Comparison of ENCODE assay signal across 14 cellular contexts in the genomic region with DNA sequence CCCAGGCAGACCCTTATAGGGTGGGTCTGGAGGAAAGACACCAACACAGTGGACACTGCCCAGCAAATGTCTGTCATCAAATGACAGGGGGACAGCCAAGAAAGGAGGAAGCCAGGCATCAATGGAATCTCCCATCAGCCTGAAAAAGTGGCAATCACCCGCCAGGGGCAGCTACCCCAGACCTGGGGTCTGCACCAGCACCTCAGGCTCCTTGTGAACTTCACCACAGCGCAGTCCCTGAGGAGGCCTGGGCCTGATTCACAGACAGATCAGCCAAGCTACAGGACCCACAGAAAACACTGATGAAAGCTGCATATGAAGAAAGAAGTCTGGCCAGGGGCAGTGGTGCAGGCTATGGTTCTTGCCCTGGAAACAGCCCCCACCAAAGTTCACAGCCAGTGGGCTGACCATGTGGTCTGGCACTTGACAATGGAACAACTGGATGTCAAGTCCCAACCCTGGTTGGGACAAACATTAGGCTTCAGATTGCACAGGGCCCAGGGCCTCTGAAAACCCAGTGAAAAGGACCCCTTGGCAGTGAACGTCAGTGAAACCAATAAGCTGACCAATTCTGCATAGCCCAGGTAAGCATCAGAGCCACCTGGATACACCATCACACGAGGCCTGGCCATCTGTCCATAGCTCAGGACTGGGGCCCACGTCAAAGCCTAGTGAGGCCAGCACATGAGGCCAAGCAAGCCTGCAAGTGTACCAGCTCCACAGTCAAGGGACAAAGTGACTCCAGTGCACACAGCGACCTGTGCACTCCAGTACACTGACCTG. TPM values are rescaled to one million over a fixed set of nuclear protein-coding genes. Genes with fewer than 3 reads are reported as not detected.
DNase-seq lines count a peak whose midpoint lies in the region; TF ChIP-seq lines count a peak whose summit lies in the region.
"Had no signal": no experiment of that assay in that cellular context is flagged by ENCODE, and none has a peak within 500 bp of the region (broad histone marks: within the 10 kb centered on the region; RNA-seq: fewer than 3 reads in every experiment).

No MANE protein-coding gene starts in this region.

- H3K4me1 ChIP-seq in transverse colon, result peaks cover 0 to 9% (median 2%) of the 10 kb centered on the region in 4 donors

- no peaks in the 10 kb centered on the region for H3K36me3 ChIP-seq in transverse colon

- no peak for TF ChIP-seq POLR2A in transverse colon (IDR thresholded peaks at IDR 0.05)

- TF ChIP-seq EP300 in transverse colon (IDR thresholded peaks at IDR 0.05; ENCODE audit: low read depth), result no peak

- POLR2A ChIA-PET in activated CD4-positive, alpha-beta T cell treated with anti-CD3 and anti-CD28 coated beads, Interleukin-2, amount 10 ng/mL, durations not matched to agents 7 days and 5 days (lab: Charles Lee), result no interaction called here

- WGBS in transverse colon (ENCODE audit: low coverage in 1 of 2), 2 donors, result 58 to 77% methylated on average over 3 to 6 of the region's 6 CpGs

- in situ Hi-C loops in transverse colon (cut with MboI; ENCODE audit: low pct_ligation_motif_present in 1 of 4, low pct_unique_long_range_greater_than_20kb in 1 of 4, low sequenced_read_pairs in 3 of 4), result no loop called here

- H3K36me3 Mint-ChIP-seq in activated CD4-positive, alpha-beta T cell treated with anti-CD3 and anti-CD28 coated beads, Interleukin-2, amount 10 ng/mL, durations not matched to agents 7 days and 5 days (ENCODE audit: low read depth), result no peaks in the 10 kb centered on the region
- no peaks in the 10 kb centered on the region for H3K36me3 Mint-ChIP-seq in chondrocyte (ENCODE audit: low read depth)
- H3K36me3 Mint-ChIP-seq in progenitor cell of endocrine pancreas (ENCODE audit: insufficient read depth), result no peaks in the 10 kb centered on the region
- H3K36me3 Mint-ChIP-seq: stimulated activated naive B cell treated with anti-CD40 and anti-IgM and Interleukin-4, amounts not matched to agents 10 μg/mL and 1 μg/mL and 100 μg/mL, for 72 hours had no signal

- H3K9me3 Mint-ChIP-seq in activated CD4-positive, alpha-beta T cell treated with anti-CD3 and anti-CD28 coated beads, Interleukin-2, amount 10 ng/mL, durations not matched to agents 7 days and 5 days, result no peaks in the 10 kb centered on the region
- no peaks in the 10 kb centered on the region for H3K9me3 Mint-ChIP-seq in chondrocyte (ENCODE audit: low read depth)
- no peaks in the 10 kb centered on the region for H3K9me3 Mint-ChIP-seq in progenitor cell of endocrine pancreas (ENCODE audit: low read depth)
- H3K9me3 Mint-ChIP-seq: neural crest cell; stimulated activated naive B cell treated with anti-CD40 and anti-IgM and Interleukin-4, amounts not matched to agents 10 μg/mL and 1 μg/mL and 100 μg/mL, for 72 hours had no signal

- no peaks in the 10 kb centered on the region for H3K27me3 ChIP-seq in transverse colon

- no peak overlapping the region for H3K27ac ChIP-seq in transverse colon

- no peak overlapping the region for H3K4me3 ChIP-seq in transverse colon

- H3K27ac Mint-ChIP-seq in activated CD4-positive, alpha-beta T cell treated with anti-CD3 and anti-CD28 coated beads, Interleukin-2, amount 10 ng/mL, durations not matched to agents 7 days and 5 days, result peak overlapping the region; percentile 19
- no peak overlapping the region for H3K27ac Mint-ChIP-seq in chondrocyte (ENCODE audit: unreplicated experiment)
- no peak overlapping the region for H3K27ac Mint-ChIP-seq in progenitor cell of endocrine pancreas
- H3K27ac Mint-ChIP-seq: stimulated activated naive B cell treated with anti-CD40 and anti-IgM and Interleukin-4, amounts not matched to agents 10 μg/mL and 1 μg/mL and 100 μg/mL, for 72 hours had no signal

- H3K4me1 Mint-ChIP-seq in activated CD4-positive, alpha-beta T cell treated with anti-CD3 and anti-CD28 coated beads, Interleukin-2, amount 10 ng/mL, durations not matched to agents 7 days and 5 days, result no peaks in the 10 kb centered on the region
- H3K4me1 Mint-ChIP-seq in chondrocyte (ENCODE audit: low read depth) (peaks cover 16% of the 10 kb centered on the region), progenitor cell of endocrine pancreas (ENCODE audit: low read depth) (peaks cover 9% of the 10 kb centered on the region)

- no peak overlapping the region for H3K4me3 Mint-ChIP-seq in activated CD4-positive, alpha-beta T cell treated with anti-CD3 and anti-CD28 coated beads, Interleukin-2, amount 10 ng/mL, durations not matched to agents 7 days and 5 days
- H3K4me3 Mint-ChIP-seq in chondrocyte (ENCODE audit: unreplicated experiment) (no peak overlapping the region), progenitor cell of endocrine pancreas (ENCODE audit: low read depth) (no peak overlapping the region)
- H3K4me3 Mint-ChIP-seq: neural crest cell; stimulated activated naive B cell treated with anti-CD40 and anti-IgM and Interleukin-4, amounts not matched to agents 10 μg/mL and 1 μg/mL and 100 μg/mL, for 72 hours had no signal

- intact Hi-C loops in transverse colon (cut with DNase I; ENCODE audit: low total_unique reads), result no loop called here

- CTCF ChIA-PET in activated CD4-positive, alpha-beta T cell treated with anti-CD3 and anti-CD28 coated beads, Interleukin-2, amount 10 ng/mL, durations not matched to agents 7 days and 5 days (lab: Charles Lee), result interaction anchor here (0.5 to 2.5 kb wide), 6 partner anchors 30 to 715 kb away, joined by 3 to 9 read pairs (median 3); no protein-coding TSS in a partner anchor

- no peak for TF ChIP-seq CTCF in chondrocyte (IDR thresholded peaks at IDR 0.05)
- TF ChIP-seq CTCF in progenitor cell of endocrine pancreas (IDR thresholded peaks at IDR 0.05; ENCODE audit: unreplicated experiment), result no peak
- TF ChIP-seq CTCF in transverse colon (IDR thresholded peaks at IDR 0.05), result no peak

- no peak for DNase-seq in activated CD4-positive, alpha-beta T cell treated with anti-CD3 and anti-CD28 coated beads, Interleukin-2, amount 10 ng/mL, durations not matched to agents 7 days and 5 days
- no peak for DNase-seq in activated CD4-positive, alpha-beta T cell treated with anti-CD3 and anti-CD28 coated beads for 4 hours
- DNase-seq in chondrocyte (ENCODE audit: low spot score) (peak; percentile 59), progenitor cell of endocrine pancreas (ENCODE audit: low spot score, unreplicated experiment) (peak; percentile 6), globus pallidus (ENCODE audit: low spot score) (no peak), transverse colon (no peak)
- DNase-seq: activated naive CD4-positive, alpha-beta T cell treated with Interleukin-2 at 50 U/mL for 16 hours; effector CD8-positive, alpha-beta T cell; mammary epithelial cell; NCI-H1436 treated with DMSO at 0.1 percent for 48 hours; stimulated activated naive B cell treated with anti-CD40 and anti-IgM and Interleukin-4, amounts not matched to agents 10 μg/mL and 1 μg/mL and 100 μg/mL, for 72 hours had no signal

- H3K27me3 Mint-ChIP-seq in activated CD4-positive, alpha-beta T cell treated with anti-CD3 and anti-CD28 coated beads, Interleukin-2, amount 10 ng/mL, durations not matched to agents 7 days and 5 days, result peaks cover 7% of the 10 kb centered on the region
- H3K27me3 Mint-ChIP-seq in chondrocyte (ENCODE audit: low read depth), result peaks cover 5% of the 10 kb centered on the region
- H3K27me3 Mint-ChIP-seq in progenitor cell of endocrine pancreas, result peaks cover 61% of the 10 kb centered on the region

- no peaks in the 10 kb centered on the region for H3K9me3 ChIP-seq in transverse colon
- H3K9me3 ChIP-seq: Caco-2 had no signal

RNA-seq across cellular contexts. Expression of gene ALS2CL, which starts 29.1 kb away (rescaled TPM):
- total RNA-seq in activated CD4-positive, alpha-beta T cell treated with anti-CD3 and anti-CD28 coated beads, Interleukin-2, amount 10 ng/mL, durations not matched to agents 7 days and 5 days, result 10 to 100 TPM; 15.5 to 16.6 TPM
- total RNA-seq in chondrocyte (1.4 to 5.2 TPM (median 3.6 TPM) in 3 replicates), progenitor cell of endocrine pancreas (3.5 and 3.7 TPM in 2 replicates), transverse colon (100 to 1,000 TPM in 2 of 4 donors, 10 to 100 TPM in 2; 67.5 to 212 (median 116) TPM)

RNA-seq across cellular contexts. Expression of gene TMIE, which starts 36.8 kb away (rescaled TPM):
- total RNA-seq in activated CD4-positive, alpha-beta T cell treated with anti-CD3 and anti-CD28 coated beads, Interleukin-2, amount 10 ng/mL, durations not matched to agents 7 days and 5 days, result 1 to 10 TPM; 1.2 to 1.6 TPM
- 0.25 TPM in 1 of 3 replicates, not detected in the others for total RNA-seq in chondrocyte
- 0.50 and 0.53 TPM in 2 replicates for total RNA-seq in progenitor cell of endocrine pancreas
- total RNA-seq in transverse colon, result not detected
- total RNA-seq: Caco-2, LHCN-M2, neural crest cell had no signal

RNA-seq across cellular contexts. Expression of gene FAM240A, which starts 52.1 kb away (rescaled TPM):
- not detected for total RNA-seq in activated CD4-positive, alpha-beta T cell treated with anti-CD3 and anti-CD28 coated beads, Interleukin-2, amount 10 ng/mL, durations not matched to agents 7 days and 5 days
- total RNA-seq in chondrocyte, result not detected in 3 replicates
- not detected in 2 replicates for total RNA-seq in progenitor cell of endocrine pancreas
- total RNA-seq in transverse colon, result not detected
- total RNA-seq: Caco-2, LHCN-M2, mammary epithelial cell, neural crest cell had no signal

RNA-seq across cellular contexts. Expression of gene PRSS50, which starts 53.3 kb away (rescaled TPM):
- total RNA-seq in activated CD4-positive, alpha-beta T cell treated with anti-CD3 and anti-CD28 coated beads, Interleukin-2, amount 10 ng/mL, durations not matched to agents 7 days and 5 days, result not detected
- not detected in 3 replicates for total RNA-seq in chondrocyte
- total RNA-seq in progenitor cell of endocrine pancreas, result 1.9 TPM in 2 replicates
- under 1 TPM in 1 of 4 donors, not detected in 3; 0.14 TPM for total RNA-seq in transverse colon
- total RNA-seq: Caco-2, LHCN-M2 had no signal

Comparison
In these comparisons a context has a peak if more than half of its experiments do, and no peak if none do; other contexts are left out.
1. DNase-seq: peak in chondrocyte (single experiment) and progenitor cell of endocrine pancreas (single experiment); none in activated CD4-positive, alpha-beta T cell treated with anti-CD3 and anti-CD28 coated beads, Interleukin-2, amount 10 ng/mL, durations not matched to agents 7 days and 5 days (single experiment), activated CD4-positive, alpha-beta T cell treated with anti-CD3 and anti-CD28 coated beads for 4 hours (0 of 2), globus pallidus (single experiment) and transverse colon (single experiment).